Comparison of ENCODE assay signal across 26 cellular contexts in genomic region chr2:30677231-30677630, GRCh38.
"Had no signal": no experiment of that assay in that cellular context is flagged by ENCODE, and none has a peak within 500 bp of the region (broad histone marks: within the 10 kb centered on the region; RNA-seq: fewer than 3 reads in every experiment).

No MANE protein-coding gene starts in this region.

- H3K4me3 Mint-ChIP-seq: effector memory CD8-positive, alpha-beta T cell; mesothelial cell of epicardium; natural killer cell treated with Interleukin-12 subunit alpha and Interleukin-12 subunit beta and Interleukin-15 and Interleukin-18, amount 100 ng/mL, for 72 hours; neural crest cell; stimulated activated naive CD8-positive, alpha-beta T cell treated with anti-CD3 and anti-CD28 coated beads, Interleukin-15, amount 100 ng/mL, for 72 hours had no signal

- H3K27me3 Mint-ChIP-seq: stimulated activated naive CD8-positive, alpha-beta T cell treated with anti-CD3 and anti-CD28 coated beads, Interleukin-15, amount 100 ng/mL, for 72 hours had no signal

- ATAC-seq: effector memory CD8-positive, alpha-beta T cell; esophagus mucosa; gastroesophageal sphincter; left cardiac atrium; left lung; mucosa of descending colon; pancreas; stimulated activated naive CD8-positive, alpha-beta T cell treated with anti-CD3 and anti-CD28 coated beads, Interleukin-15, amount 100 ng/mL, for 72 hours had no signal

- H3K27me3 ChIP-seq: gastroesophageal sphincter, heart right ventricle, left lung, pancreas, right lobe of liver, thyroid gland, vagina had no signal

- H3K4me3 ChIP-seq: gastroesophageal sphincter, heart right ventricle, left lung, mucosa of descending colon, pancreas, right lobe of liver, thyroid gland, vagina had no signal

- H3K36me3 ChIP-seq: gastroesophageal sphincter, heart right ventricle, left lung, neutrophil, pancreas, right lobe of liver, thyroid gland, vagina had no signal

- H3K9me3 ChIP-seq: gastroesophageal sphincter, heart right ventricle, left lung, mucosa of descending colon, neutrophil, pancreas, right lobe of liver, thyroid gland, vagina had no signal

- H3K27ac ChIP-seq: epithelial cell of prostate, gastroesophageal sphincter, heart right ventricle, left lung, neutrophil, pancreas, right lobe of liver, thyroid gland, vagina had no signal

- H3K36me3 Mint-ChIP-seq: naive B cell; natural killer cell treated with Interleukin-12 subunit alpha and Interleukin-12 subunit beta and Interleukin-15 and Interleukin-18, amount 100 ng/mL, for 72 hours had no signal

- H3K4me1 ChIP-seq: gastroesophageal sphincter, heart right ventricle, left lung, pancreas, right lobe of liver, thyroid gland, vagina had no signal

- H3K9me3 Mint-ChIP-seq: effector memory CD8-positive, alpha-beta T cell; natural killer cell treated with Interleukin-12 subunit alpha and Interleukin-12 subunit beta and Interleukin-15 and Interleukin-18, amount 100 ng/mL, for 72 hours; stimulated activated naive CD8-positive, alpha-beta T cell treated with anti-CD3 and anti-CD28 coated beads, Interleukin-15, amount 100 ng/mL, for 72 hours had no signal

- DNase-seq: cortex of kidney; effector memory CD8-positive, alpha-beta T cell; heart right ventricle; hippocampal formation; left cardiac atrium; left lung; mesenchymal stem cell; mucosa of descending colon; naive B cell; pancreas; right lobe of liver; small intestine; stimulated activated CD4-positive, alpha-beta T cell treated with anti-CD3 and anti-CD28 coated beads, Interleukin-15, amount 100 ng/mL, for 24 hours; stimulated activated CD4-positive, alpha-beta T cell treated with anti-CD3 and anti-CD28 coated beads, Interleukin-2, amount 100 ng/mL, for 48 hours; stimulated activated naive CD4-positive, alpha-beta T cell; stimulated activated naive CD8-positive, alpha-beta T cell treated with anti-CD3 and anti-CD28 coated beads, Interleukin-15, amount 100 ng/mL, for 72 hours; thyroid gland; trophoblast cell had no signal

- H3K4me1 Mint-ChIP-seq: mesothelial cell of epicardium; stimulated activated naive CD8-positive, alpha-beta T cell treated with anti-CD3 and anti-CD28 coated beads, Interleukin-15, amount 100 ng/mL, for 72 hours had no signal

- H3K27ac Mint-ChIP-seq: mesothelial cell of epicardium; natural killer cell treated with Interleukin-12 subunit alpha and Interleukin-12 subunit beta and Interleukin-15 and Interleukin-18, amount 100 ng/mL, for 72 hours; stimulated activated naive CD8-positive, alpha-beta T cell treated with anti-CD3 and anti-CD28 coated beads, Interleukin-15, amount 100 ng/mL, for 72 hours had no signal
